22 cellular contexts compared by ENCODE assay signal in the genomic region with DNA sequence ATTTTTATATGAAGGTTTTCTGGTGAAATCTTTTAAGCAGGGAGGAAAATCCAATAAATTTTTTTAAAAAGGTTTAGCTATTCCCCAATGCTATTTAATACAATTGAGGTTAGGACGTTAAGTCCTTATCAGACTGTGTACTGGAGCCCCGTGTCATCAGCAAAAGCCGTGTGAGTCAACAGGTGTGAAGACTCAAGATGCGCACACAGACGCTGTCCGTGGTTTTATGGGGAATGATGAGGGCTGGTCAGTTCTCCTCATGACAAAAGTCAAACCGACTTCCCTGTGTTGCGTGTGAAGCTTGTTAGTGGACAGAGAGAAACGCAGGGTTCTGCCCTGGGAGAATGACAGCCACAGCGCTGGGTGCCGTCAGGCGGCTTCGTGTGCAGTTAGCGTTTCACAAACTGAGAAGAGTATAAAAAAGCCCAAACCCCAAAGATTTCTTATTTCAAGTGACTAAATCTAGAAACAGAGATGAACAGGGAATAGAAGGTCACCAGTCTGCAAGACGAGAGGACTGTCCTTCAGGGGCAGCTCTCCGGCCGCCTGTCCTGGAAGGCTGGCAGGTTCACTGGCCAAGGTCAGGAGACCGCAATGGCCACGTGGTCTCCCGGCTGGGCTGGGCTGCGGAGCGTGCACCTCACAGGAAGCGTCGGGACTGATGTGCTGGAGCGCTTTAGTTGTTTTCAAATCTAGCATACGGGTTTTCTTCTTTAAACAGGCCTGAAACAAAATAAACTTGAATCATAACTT. TPM values are rescaled to one million over a fixed set of nuclear protein-coding genes. Genes with fewer than 3 reads are reported as not detected.
A peak's percentile ranks its signal among the peaks of the same experiment; 100 is the strongest.
DNase-seq lines count a peak whose midpoint lies in the region; ATAC-seq and TF ChIP-seq lines count a peak whose summit lies in the region.
"Had no signal": no experiment of that assay in that cellular context is flagged by ENCODE, and none has a peak within 500 bp of the region (broad histone marks: within the 10 kb centered on the region; RNA-seq: fewer than 3 reads in every experiment).

No MANE protein-coding gene starts in this region.

- H3K9me3 Mint-ChIP-seq in activated naive CD4-positive, alpha-beta T cell treated with anti-CD3 and anti-CD28 coated beads, Interleukin-2, amount 10 ng/mL, durations not matched to agents 7 days and 5 days = no peaks in the 10 kb centered on the region
- H3K9me3 Mint-ChIP-seq: stimulated activated naive CD8-positive, alpha-beta T cell treated with anti-CD3 and anti-CD28 coated beads, Interleukin-15, Interleukin-2, amounts not matched to agents 100 ng/mL and 50 ng/mL, for 24 hours; type B pancreatic cell had no signal

- DNase-seq in activated naive CD4-positive, alpha-beta T cell treated with anti-CD3 and anti-CD28 coated beads, Interleukin-2, amount 10 ng/mL, durations not matched to agents 7 days and 5 days = peak; percentile 37
- no peak for DNase-seq in activated naive CD4-positive, alpha-beta T cell treated with anti-CD3 and anti-CD28 coated beads, Interleukin-2, amount 50 U/mL, for 16 hours
- no peak for DNase-seq in T-helper 17 cell
- peak; percentile 16 to 73 for DNase-seq in left lung
- DNase-seq in testis = peak; percentile 75
- DNase-seq in UCSD-AML1 (lab: John Stamatoyannopoulos, UW; ENCODE audit: unreplicated experiment) = no peak
- DNase-seq in GM03348 (ENCODE audit: low spot score) = no peak
- DNase-seq in NK-92 (lab: John Stamatoyannopoulos, UW; ENCODE audit: unreplicated experiment) = no peak
- DNase-seq: activated CD8-positive, alpha-beta memory T cell treated with anti-CD3 and anti-CD28 coated beads for 24 hours; activated effector memory CD4-positive, alpha-beta T cell treated with Interleukin-2 at 50 U/mL for 16 hours; body of pancreas; cortex of kidney; hypothalamus; MG63; midbrain; NCI-H146; NCI-H82; sigmoid colon had no signal

- CTCF ChIA-PET in activated naive CD4-positive, alpha-beta T cell treated with anti-CD3 and anti-CD28 coated beads, Interleukin-2, amount 10 ng/mL, durations not matched to agents 7 days and 5 days (lab: Charles Lee) = interaction anchor here (0.8 kb wide), 1 partner anchor 98 kb away, joined by 4 read pairs; no protein-coding TSS in a partner anchor

- H3K27me3 ChIP-seq in left lung (no peaks in the 10 kb centered on the region), testis (no peaks in the 10 kb centered on the region)
- H3K27me3 ChIP-seq: body of pancreas, MG63, sigmoid colon had no signal

- WGBS in testis, 2 donors = 71 to 72% methylated on average over 22 to 26 of the region's 26 CpGs

- H3K27ac ChIP-seq in left lung = no peak overlapping the region
- H3K27ac ChIP-seq in testis = no peak overlapping the region
- H3K27ac ChIP-seq: body of pancreas, sigmoid colon, SK-N-MC had no signal

- H3K4me3 Mint-ChIP-seq in activated naive CD4-positive, alpha-beta T cell treated with anti-CD3 and anti-CD28 coated beads, Interleukin-2, amount 10 ng/mL, durations not matched to agents 7 days and 5 days = peak overlapping the region; percentile 5
- H3K4me3 Mint-ChIP-seq in T-helper 17 cell = no peak overlapping the region
- H3K4me3 Mint-ChIP-seq: stimulated activated naive CD8-positive, alpha-beta T cell treated with anti-CD3 and anti-CD28 coated beads, Interleukin-15, Interleukin-2, amounts not matched to agents 100 ng/mL and 50 ng/mL, for 24 hours; type B pancreatic cell had no signal

- no peak for TF ChIP-seq POLR2A in testis (IDR thresholded peaks at IDR 0.05)

- H3K36me3 Mint-ChIP-seq in activated naive CD4-positive, alpha-beta T cell treated with anti-CD3 and anti-CD28 coated beads, Interleukin-2, amount 10 ng/mL, durations not matched to agents 7 days and 5 days = peaks cover 55% of the 10 kb centered on the region
- peaks cover 5% of the 10 kb centered on the region for H3K36me3 Mint-ChIP-seq in T-helper 17 cell (ENCODE audit: low read depth)

- intact Hi-C loops in left lung (cut with DNase I) = no loop called here
- intact Hi-C loops in testis (cut with DNase I; ENCODE audit: low total_unique reads) = no loop called here

- peak overlapping the region; percentile 84 for H3K27ac Mint-ChIP-seq in activated naive CD4-positive, alpha-beta T cell treated with anti-CD3 and anti-CD28 coated beads, Interleukin-2, amount 10 ng/mL, durations not matched to agents 7 days and 5 days
- peak overlapping the region; percentile 14 for H3K27ac Mint-ChIP-seq in T-helper 17 cell
- H3K27ac Mint-ChIP-seq: type B pancreatic cell had no signal

- no peak overlapping the region for H3K4me3 ChIP-seq in left lung
- no peak overlapping the region for H3K4me3 ChIP-seq in testis
- H3K4me3 ChIP-seq: body of pancreas, MG63, sigmoid colon, SK-N-MC had no signal

- peaks cover 5% of the 10 kb centered on the region for H3K27me3 Mint-ChIP-seq in activated naive CD4-positive, alpha-beta T cell treated with anti-CD3 and anti-CD28 coated beads, Interleukin-2, amount 10 ng/mL, durations not matched to agents 7 days and 5 days
- H3K27me3 Mint-ChIP-seq in T-helper 17 cell = no peaks in the 10 kb centered on the region
- H3K27me3 Mint-ChIP-seq: stimulated activated naive CD8-positive, alpha-beta T cell treated with anti-CD3 and anti-CD28 coated beads, Interleukin-15, Interleukin-2, amounts not matched to agents 100 ng/mL and 50 ng/mL, for 24 hours; type B pancreatic cell had no signal

- H3K4me1 ChIP-seq in left lung (peaks cover 5 to 39% of the 10 kb centered on the region in 2 donors), testis (peaks cover 8% of the 10 kb centered on the region)

- ATAC-seq in T-helper 17 cell = no peak
- no peak for ATAC-seq in left lung
- ATAC-seq: body of pancreas, Panc1 had no signal

- TF ChIP-seq CTCF in left lung (IDR thresholded peaks at IDR 0.05) (no peak), testis (IDR thresholded peaks at IDR 0.05) (no peak)

- peaks cover 55% of the 10 kb centered on the region for H3K4me1 Mint-ChIP-seq in activated naive CD4-positive, alpha-beta T cell treated with anti-CD3 and anti-CD28 coated beads, Interleukin-2, amount 10 ng/mL, durations not matched to agents 7 days and 5 days
- peaks cover 24% of the 10 kb centered on the region for H3K4me1 Mint-ChIP-seq in T-helper 17 cell

- H3K9me3 ChIP-seq in T-helper 17 cell (ENCODE audit: control insufficient read depth, low read length, poor library complexity, severe bottlenecking) (no peaks in the 10 kb centered on the region), left lung (no peaks in the 10 kb centered on the region), testis (no peaks in the 10 kb centered on the region)
- H3K9me3 ChIP-seq: body of pancreas, MG63, sigmoid colon had no signal

- peaks cover 0 to 84% of the 10 kb centered on the region in 2 donors for H3K36me3 ChIP-seq in left lung
- no peaks in the 10 kb centered on the region for H3K36me3 ChIP-seq in testis (ENCODE audit: low read depth, missing control alignments)

RNA-seq across cellular contexts. Expression of a gene that starts 22.4 kb away (rescaled TPM):
- total RNA-seq in T-helper 17 cell = 100 to 1,000 TPM in 1 of 2 donors, 10 to 100 TPM in 1; 98.4 to 123 TPM
- total RNA-seq in left lung = 100 to 1,000 TPM; 247 to 263 TPM
- 100 to 1,000 TPM; 190 to 195 TPM for total RNA-seq in testis
- 171 TPM for polyA plus RNA-seq in testis (ENCODE audit: insufficient read depth, low read depth, low replicate concordance)

RNA-seq across cellular contexts. Expression of a gene that starts 33.2 kb away (rescaled TPM):
- total RNA-seq in T-helper 17 cell (10 to 100 TPM; 62.1 to 73.4 TPM), left lung (10 to 100 TPM; 92.4 to 99.3 TPM), testis (10 to 100 TPM; 69.9 to 87.9 TPM)
- polyA plus RNA-seq in testis (ENCODE audit: insufficient read depth, low read depth, low replicate concordance) = 93.0 TPM

RNA-seq across cellular contexts. Expression of a gene that starts 49.5 kb away (rescaled TPM):
- total RNA-seq in T-helper 17 cell = 100 to 1,000 TPM; 124 TPM
- total RNA-seq in left lung = 10 to 100 TPM; 75.0 to 90.9 TPM
- 10 to 100 TPM; 73.6 to 82.8 TPM for total RNA-seq in testis
- 38.9 TPM for polyA plus RNA-seq in testis (ENCODE audit: insufficient read depth, low read depth, low replicate concordance)

Comparison
In these comparisons a context has a peak if more than half of its experiments do, and no peak if none do; other contexts are left out.
1. DNase-seq: peak in activated naive CD4-positive, alpha-beta T cell treated with anti-CD3 and anti-CD28 coated beads, Interleukin-2, amount 10 ng/mL, durations not matched to agents 7 days and 5 days (single experiment), left lung (2 of 2) and testis (single experiment); none in activated naive CD4-positive, alpha-beta T cell treated with anti-CD3 and anti-CD28 coated beads, Interleukin-2, amount 50 U/mL, for 16 hours (single experiment), T-helper 17 cell (0 of 3), UCSD-AML1 (single experiment), GM03348 (single experiment) and NK-92 (single experiment).